Comparison of ENCODE assay signal across 8 cellular contexts in genomic region chr2:121179467-121179866, GRCh38.
"Had no signal": no experiment of that assay in that cellular context is flagged by ENCODE, and none has a peak within 500 bp of the region (broad histone marks: within the 10 kb centered on the region; RNA-seq: fewer than 3 reads in every experiment).

No MANE protein-coding gene starts in this region.

- H3K4me1 ChIP-seq: HAP-1 had no signal

- H3K9me3 ChIP-seq: HAP-1 had no signal

- ATAC-seq: HCT116 had no signal

- H3K4me1 Mint-ChIP-seq: H9 had no signal

- H2AFZ ChIP-seq: GM23248 had no signal

- H3K4me3 Mint-ChIP-seq: H9, HFFc6 had no signal

- DNase-seq: GM23248, GOT3, H7, H9, HCEC 1CT, HFFc6 had no signal

- H3K9ac ChIP-seq: GM23248 had no signal

- H3K36me3 ChIP-seq: HAP-1 had no signal

- H3K27ac ChIP-seq: GM23248 had no signal

- H3K4me3 ChIP-seq: GM23248, HAP-1 had no signal

- H3K9me3 Mint-ChIP-seq: H9, HFFc6 had no signal

- H3K27ac Mint-ChIP-seq: H9, HFFc6 had no signal
